19 cellular contexts compared by ENCODE assay signal in the genomic region with DNA sequence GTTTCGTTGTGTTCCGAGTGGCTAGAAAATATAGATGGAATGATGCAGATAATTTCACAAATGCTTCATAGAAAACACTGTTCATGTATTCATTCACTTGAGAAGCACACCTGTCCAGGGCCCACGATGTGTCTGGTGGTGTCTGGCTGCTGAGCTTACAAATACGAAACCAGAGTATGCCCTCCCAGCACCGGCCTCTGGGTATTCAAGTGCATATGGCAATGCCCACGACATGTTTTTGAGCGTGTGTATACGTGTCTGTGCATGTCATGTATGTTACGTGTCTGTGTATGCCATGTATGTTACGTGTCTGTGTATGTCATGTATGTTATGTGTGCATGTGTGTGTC. TPM values are rescaled to one million over a fixed set of nuclear protein-coding genes. Genes with fewer than 3 reads are reported as not detected.
"Had no signal": no experiment of that assay in that cellular context is flagged by ENCODE, and none has a peak within 500 bp of the region (broad histone marks: within the 10 kb centered on the region; RNA-seq: fewer than 3 reads in every experiment).

No MANE protein-coding gene starts in this region.

- H3K27ac Mint-ChIP-seq: activated CD4-positive, alpha-beta T cell treated with anti-CD3 and anti-CD28 coated beads for 36 hours; dendritic cell treated with granulocyte-macrophage colony-stimulating factor and Interleukin-4, amounts not matched to agents 40 ng/mL and 50 ng/mL, for 4 days; immature natural killer cell; WTC11 had no signal

- H2AFZ ChIP-seq: parathyroid adenoma had no signal

- H3K9ac ChIP-seq: parathyroid adenoma had no signal

- H3K4me1 Mint-ChIP-seq: immature natural killer cell, WTC11 had no signal

- H3K4me1 ChIP-seq: sigmoid colon had no signal

- H3K4me3 Mint-ChIP-seq: activated CD4-positive, alpha-beta T cell treated with anti-CD3 and anti-CD28 coated beads for 36 hours; dendritic cell treated with granulocyte-macrophage colony-stimulating factor and Interleukin-4, amounts not matched to agents 40 ng/mL and 50 ng/mL, for 4 days; immature natural killer cell; naive thymus-derived CD4-positive, alpha-beta T cell; WTC11 had no signal

- H3K27me3 Mint-ChIP-seq: activated CD4-positive, alpha-beta T cell treated with anti-CD3 and anti-CD28 coated beads for 36 hours; naive thymus-derived CD4-positive, alpha-beta T cell had no signal

- H3K36me3 Mint-ChIP-seq: WTC11 had no signal

- H3K4me3 ChIP-seq: esophagus squamous epithelium, mucosa of descending colon, sigmoid colon, upper lobe of right lung had no signal

- H3K27me3 ChIP-seq: upper lobe of right lung had no signal

- H3K27ac ChIP-seq: parathyroid adenoma, sigmoid colon, upper lobe of right lung had no signal

- ATAC-seq: activated CD4-positive, alpha-beta T cell treated with anti-CD3 and anti-CD28 coated beads for 36 hours; mucosa of descending colon; naive thymus-derived CD4-positive, alpha-beta T cell; upper lobe of right lung; WTC11 had no signal

- DNase-seq: activated CD4-positive, alpha-beta T cell treated with anti-CD3 and anti-CD28 coated beads for 36 hours; effector memory CD4-positive, alpha-beta T cell; esophagus squamous epithelium; immature natural killer cell; mesenchymal stem cell; mucosa of descending colon; sigmoid colon; stimulated activated CD4-positive, alpha-beta T cell treated with anti-CD3 and anti-CD28 coated beads, Interleukin-4, amount 100 ng/mL, for 24 hours; stimulated activated naive CD4-positive, alpha-beta T cell; SW 1271; upper lobe of right lung had no signal

- H3K36me3 ChIP-seq: esophagus squamous epithelium, sigmoid colon, upper lobe of right lung had no signal

- H3K9me3 ChIP-seq: esophagus squamous epithelium, mucosa of descending colon, sigmoid colon, upper lobe of right lung had no signal

- FAIRE-seq: endothelial cell of umbilical vein, TTC549 had no signal

- H3K79me2 ChIP-seq: parathyroid adenoma had no signal

RNA-seq across cellular contexts. Expression of gene IL2RA, which starts 37.9 kb away (rescaled TPM):
- total RNA-seq: cerebellum, endothelial cell of umbilical vein, fibroblast of villous mesenchyme had no signal
- polyA plus RNA-seq: endothelial cell of umbilical vein had no signal
